In genomic region chr15:55526559-55527036, GRCh38 we compare ENCODE assay signal across 8 cellular contexts. TPM values are rescaled to one million over a fixed set of nuclear protein-coding genes. Genes with fewer than 3 reads are reported as not detected.
DNase-seq lines count a peak whose midpoint lies in the region; ATAC-seq, FAIRE-seq and TF ChIP-seq lines count a peak whose summit lies in the region.

No MANE protein-coding gene starts in this region.

- peak; percentile 67 for FAIRE-seq in GM18507 (lab: Jason Lieb, UNC)

- H3K9me3 ChIP-seq in NT2/D1 (ENCODE audit: insufficient read depth, low read length), result no peaks in the 10 kb centered on the region

- H3K9ac ChIP-seq in NT2/D1 (ENCODE audit: insufficient read length, low read depth), result no peak overlapping the region

- no peak overlapping the region for H3K4me3 ChIP-seq in NT2/D1 (ENCODE audit: insufficient read length, low read depth)
- H3K4me3 ChIP-seq in cardiac fibroblast (replicated peaks in 1 of 2; ENCODE audit: low read depth in 2 of 2, low read length in 2 of 2), result no peak overlapping the region

- H3K27me3 ChIP-seq in NT2/D1 (ENCODE audit: insufficient read depth, insufficient read length), result no peaks in the 10 kb centered on the region

- ATAC-seq in HG03159 (IDR thresholded peaks at IDR 0.05; ENCODE audit: unreplicated experiment) (peak; percentile 85), GM19452 (IDR thresholded peaks at IDR 0.05; ENCODE audit: unreplicated experiment) (no peak)

- DNase-seq in D341Med (ENCODE audit: low spot score) (peak; percentile 79), GM18507 (ENCODE audit: extremely low spot score, insufficient read length, low read depth) (no peak), NT2/D1 (ENCODE audit: low read depth, low spot score) (peak; percentile 42), cardiac fibroblast (ENCODE audit: low read depth in 2 of 2) (peak; percentile 77 to 81), lung microvascular endothelial cell (ENCODE audit: low read depth in 2 of 2) (peak; percentile 64), NCI-H2196 (lab: John Stamatoyannopoulos, UW; ENCODE audit: unreplicated experiment) (no peak)

- peaks cover 4% of the 10 kb centered on the region for H3K4me1 ChIP-seq in NT2/D1 (ENCODE audit: insufficient read depth, insufficient read length)

- H3K36me3 ChIP-seq in NT2/D1 (ENCODE audit: insufficient read depth, insufficient read length, low read length), result no peaks in the 10 kb centered on the region

- peak; percentile 82 for TF ChIP-seq CTCF in cardiac fibroblast (IDR thresholded peaks at IDR 0.05; ENCODE audit: low read depth, low read length)

RNA-seq across cellular contexts. Expression of gene DNAAF4, which starts 18.6 kb away (rescaled TPM):
- 0.99 and 1.7 TPM in 2 replicates for total RNA-seq in lung microvascular endothelial cell

Comparison
In these comparisons a context has a peak if more than half of its experiments do, and no peak if none do; other contexts are left out.
1. DNase-seq: peak in D341Med (single experiment), NT2/D1 (single experiment), cardiac fibroblast (2 of 2) and lung microvascular endothelial cell (2 of 2); none in GM18507 (single experiment) and NCI-H2196 (single experiment).